In the genomic region with DNA sequence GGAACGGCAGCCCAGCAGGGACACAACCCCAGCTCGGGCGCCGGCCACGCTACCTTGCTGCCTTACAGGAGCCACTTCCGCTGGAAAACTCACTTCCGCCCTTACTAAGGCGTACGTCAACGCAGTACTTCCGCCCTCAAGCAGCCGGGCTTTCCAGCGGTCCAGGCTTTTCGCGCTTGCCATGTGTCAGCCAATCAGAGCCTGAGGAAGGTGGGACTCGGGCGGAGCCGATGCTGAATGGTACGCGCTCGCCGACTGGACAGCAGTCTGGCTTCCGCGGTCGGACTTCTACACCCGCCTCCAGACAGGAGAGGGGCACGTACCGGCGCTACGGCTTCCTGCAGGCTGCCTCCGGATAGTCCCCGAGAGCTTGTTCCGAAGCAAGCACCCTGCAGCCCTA, we compare ENCODE assay signal across 7 cellular contexts. TPM values are rescaled to one million over a fixed set of nuclear protein-coding genes. Genes with fewer than 3 reads are reported as not detected.
DNase-seq lines count a peak whose midpoint lies in the region; ATAC-seq and FAIRE-seq lines count a peak whose summit lies in the region.
"Not testable (repeated sequence)": the region's sequence is repeated elsewhere in the genome, so short reads cannot be mapped to it uniquely, and the experiment has no call there.

TSS of gene BOLA2 (minus strand) at position 83 of the 400 bp plus-strand sequence. CDS start 98 bp downstream, outside the sequence.
TSS of gene SLX1B (plus strand) at position 265 of the 400 bp plus-strand sequence.

- peak; percentile 89 for FAIRE-seq in frontal cortex (lab: Jason Lieb, UNC)

- POLR2A ChIA-PET in naive thymus-derived CD8-positive, alpha-beta T cell (lab: Charles Lee): not testable (repeated sequence)

- H3K27me3 Mint-ChIP-seq in activated T-helper 17 cell treated with anti-CD3 and anti-CD28 coated beads, Interleukin-2, amount 50 U/mL, for 72 hours; naive thymus-derived CD8-positive, alpha-beta T cell: not testable (repeated sequence)

- peak; percentile 88 for ATAC-seq in GM18520 (IDR thresholded peaks at IDR 0.05; ENCODE audit: unreplicated experiment)
- ATAC-seq in GM21529 (IDR thresholded peaks at IDR 0.05; ENCODE audit: unreplicated experiment): peak; percentile 88
- peak; percentile 82 for ATAC-seq in HG03039 (IDR thresholded peaks at IDR 0.05; ENCODE audit: unreplicated experiment)
- peak; percentile 92 for ATAC-seq in activated T-helper 17 cell treated with anti-CD3 and anti-CD28 coated beads, Interleukin-2, amount 50 U/mL, for 72 hours (replicated peaks)
- ATAC-seq in naive thymus-derived CD8-positive, alpha-beta T cell: peak; percentile 86 to 90

- H3K4me1 Mint-ChIP-seq in activated T-helper 17 cell treated with anti-CD3 and anti-CD28 coated beads, Interleukin-2, amount 50 U/mL, for 72 hours; naive thymus-derived CD8-positive, alpha-beta T cell: not testable (repeated sequence)

- H3K4me3 Mint-ChIP-seq in activated T-helper 17 cell treated with anti-CD3 and anti-CD28 coated beads, Interleukin-2, amount 50 U/mL, for 72 hours; naive thymus-derived CD8-positive, alpha-beta T cell: not testable (repeated sequence)

- DNase-seq in LHCN-M2 (ENCODE audit: low read depth); frontal cortex (ENCODE audit: low spot score in 2 of 2); naive thymus-derived CD8-positive, alpha-beta T cell: not testable (repeated sequence)

- not testable (repeated sequence) for H3K27ac Mint-ChIP-seq in activated T-helper 17 cell treated with anti-CD3 and anti-CD28 coated beads, Interleukin-2, amount 50 U/mL, for 72 hours; naive thymus-derived CD8-positive, alpha-beta T cell

- not testable (repeated sequence) for H3K36me3 Mint-ChIP-seq in activated T-helper 17 cell treated with anti-CD3 and anti-CD28 coated beads, Interleukin-2, amount 50 U/mL, for 72 hours (ENCODE audit: low read depth); naive thymus-derived CD8-positive, alpha-beta T cell

- H3K9me3 Mint-ChIP-seq in activated T-helper 17 cell treated with anti-CD3 and anti-CD28 coated beads, Interleukin-2, amount 50 U/mL, for 72 hours; naive thymus-derived CD8-positive, alpha-beta T cell: not testable (repeated sequence)

RNA-seq across cellular contexts. Expression of gene BOLA2, which starts in this region (rescaled TPM):
- 15.6 and 16.4 TPM in 2 replicates for total RNA-seq in LHCN-M2 (2014; rRNA removed)
- 60.9 TPM for polyA plus RNA-seq in LHCN-M2 (2012)
- total RNA-seq in activated T-helper 17 cell treated with anti-CD3 and anti-CD28 coated beads, Interleukin-2, amount 50 U/mL, for 72 hours: 10 to 100 TPM; 19.8 to 25.1 TPM
- total RNA-seq in frontal cortex: 51.8 TPM
- total RNA-seq in naive thymus-derived CD8-positive, alpha-beta T cell: 1 to 10 TPM; 7.5 to 9.5 TPM
- polyA plus RNA-seq in naive thymus-derived CD8-positive, alpha-beta T cell: 10 to 100 TPM in 2 of 3 donors, 1 to 10 TPM in 1; 8.1 to 34.0 (median 33.3) TPM

RNA-seq across cellular contexts. Expression of gene SLX1B, which starts in this region (rescaled TPM):
- total RNA-seq in LHCN-M2 (2014; rRNA removed) (35.2 and 49.4 TPM in 2 replicates), frontal cortex (6.1 TPM)
- polyA plus RNA-seq in LHCN-M2 (2012): 2.5 TPM
- 100 to 1,000 TPM in 1 of 2 donors, 10 to 100 TPM in 1; 85.2 to 110 TPM for total RNA-seq in activated T-helper 17 cell treated with anti-CD3 and anti-CD28 coated beads, Interleukin-2, amount 50 U/mL, for 72 hours
- total RNA-seq in naive thymus-derived CD8-positive, alpha-beta T cell: 10 to 100 TPM; 36.1 to 47.8 TPM
- polyA plus RNA-seq in naive thymus-derived CD8-positive, alpha-beta T cell: 1 to 10 TPM; 3.6 to 9.4 (median 7.8) TPM
